Comparison of ENCODE assay signal across 18 cellular contexts in genomic region chr3:195031574-195032003, GRCh38.
DNase-seq lines count a peak whose midpoint lies in the region; ATAC-seq and TF ChIP-seq lines count a peak whose summit lies in the region.
"Had no signal": no experiment of that assay in that cellular context is flagged by ENCODE, and none has a peak within 500 bp of the region (broad histone marks: within the 10 kb centered on the region; RNA-seq: fewer than 3 reads in every experiment).

No MANE protein-coding gene starts in this region.

- H3K4me3 Mint-ChIP-seq in MCF 10A (ENCODE audit: unreplicated experiment) = no peak overlapping the region
- H3K4me3 Mint-ChIP-seq in naive thymus-derived CD4-positive, alpha-beta T cell = no peak overlapping the region
- H3K4me3 Mint-ChIP-seq in naive thymus-derived CD8-positive, alpha-beta T cell = no peak overlapping the region
- H3K4me3 Mint-ChIP-seq: CD4-positive, alpha-beta T cell; T-helper 1 cell treated with Interleukin-12 subunit alpha and Interleukin-12 subunit beta and Interleukin-4 antibody, amounts not matched to agents 30 μg/mL and 1 μg/mL, for 36 hours had no signal

- no peaks in the 10 kb centered on the region for H3K36me3 ChIP-seq in right lobe of liver
- no peaks in the 10 kb centered on the region for H3K36me3 ChIP-seq in spleen
- no peaks in the 10 kb centered on the region for H3K36me3 ChIP-seq in naive thymus-derived CD4-positive, alpha-beta T cell (ENCODE audit: control insufficient read depth in 2 of 3, insufficient read depth in 3 of 3, low read length in 3 of 3)
- H3K36me3 ChIP-seq: pancreas had no signal

- no peaks in the 10 kb centered on the region for H3K9me3 Mint-ChIP-seq in MCF 10A (ENCODE audit: unreplicated experiment)
- no peaks in the 10 kb centered on the region for H3K9me3 Mint-ChIP-seq in naive thymus-derived CD4-positive, alpha-beta T cell
- H3K9me3 Mint-ChIP-seq in naive thymus-derived CD8-positive, alpha-beta T cell = no peaks in the 10 kb centered on the region
- H3K9me3 Mint-ChIP-seq: activated naive CD4-positive, alpha-beta T cell treated with anti-CD3 and anti-CD28 coated beads, Interleukin-2, amount 50 U/mL, for 72 hours; CD4-positive, alpha-beta T cell; T-helper 1 cell treated with Interleukin-12 subunit alpha and Interleukin-12 subunit beta and Interleukin-4 antibody, amounts not matched to agents 30 μg/mL and 1 μg/mL, for 36 hours had no signal

- H3K27me3 Mint-ChIP-seq in MCF 10A (ENCODE audit: insufficient read depth, unreplicated experiment) = no peaks in the 10 kb centered on the region
- no peaks in the 10 kb centered on the region for H3K27me3 Mint-ChIP-seq in naive thymus-derived CD4-positive, alpha-beta T cell
- H3K27me3 Mint-ChIP-seq in naive thymus-derived CD8-positive, alpha-beta T cell = peaks cover 0 to 3% (median 0%) of the 10 kb centered on the region in 5 donors
- H3K27me3 Mint-ChIP-seq: CD4-positive, alpha-beta T cell had no signal

- H3K9me3 ChIP-seq in right lobe of liver (no peaks in the 10 kb centered on the region), spleen (no peaks in the 10 kb centered on the region)
- H3K9me3 ChIP-seq in naive thymus-derived CD4-positive, alpha-beta T cell (ENCODE audit: control insufficient read depth in 2 of 3, low read length in 3 of 3) = no peaks in the 10 kb centered on the region
- H3K9me3 ChIP-seq: A549, pancreas had no signal

- H3K27me3 ChIP-seq in right lobe of liver = no peaks in the 10 kb centered on the region
- no peaks in the 10 kb centered on the region for H3K27me3 ChIP-seq in spleen (replicated peaks in 1 of 7)
- no peaks in the 10 kb centered on the region for H3K27me3 ChIP-seq in naive thymus-derived CD4-positive, alpha-beta T cell (ENCODE audit: control insufficient read depth in 2 of 2, insufficient read depth in 2 of 2, low read length in 2 of 2)
- H3K27me3 ChIP-seq: pancreas had no signal

- H3K4me3 ChIP-seq in right lobe of liver (no peak overlapping the region), spleen (no peak overlapping the region)
- H3K4me3 ChIP-seq in naive thymus-derived CD4-positive, alpha-beta T cell (ENCODE audit: low read length) = no peak overlapping the region
- H3K4me3 ChIP-seq: A549, pancreas had no signal

- TF ChIP-seq POLR2A in right lobe of liver (IDR thresholded peaks at IDR 0.05) (peak; percentile 12), spleen (IDR thresholded peaks at IDR 0.05) (no peak)

- BruUV-seq in MCF 10A (replicated peaks; lab: Mats Ljungman, UMichigan) = no TSS peak

- CTCF ChIA-PET in MCF 10A (lab: Yijun Ruan, JAX) = interaction anchor here (0.7 to 2.2 kb wide), 5 partner anchors 10 to 359 kb away, joined by 3 to 7 read pairs (median 3); partner anchors contain the start of gene LSG1
- CTCF ChIA-PET in naive thymus-derived CD4-positive, alpha-beta T cell (lab: Charles Lee) = no interaction called here

- no peaks in the 10 kb centered on the region for H3K36me3 Mint-ChIP-seq in MCF 10A (ENCODE audit: insufficient read depth, unreplicated experiment)
- H3K36me3 Mint-ChIP-seq in naive thymus-derived CD4-positive, alpha-beta T cell = no peaks in the 10 kb centered on the region
- no peaks in the 10 kb centered on the region for H3K36me3 Mint-ChIP-seq in naive thymus-derived CD8-positive, alpha-beta T cell
- H3K36me3 Mint-ChIP-seq: activated naive CD4-positive, alpha-beta T cell treated with anti-CD3 and anti-CD28 coated beads, Interleukin-2, amount 50 U/mL, for 72 hours had no signal

- DNase-seq in NCI-H345 treated with DMSO at 0.1 percent for 48 hours (lab: John Stamatoyannopoulos, UW; ENCODE audit: unreplicated experiment) (peak; percentile 11), NCI-H345 (lab: John Stamatoyannopoulos, UW) (no peak), MCF 10A (ENCODE audit: unreplicated experiment) (no peak), right lobe of liver (peak in 2 of 3 donors; percentile 36 to 68), spleen (no peak), T-helper 1 cell (no peak)
- DNase-seq in naive thymus-derived CD4-positive, alpha-beta T cell = no peak
- no peak for DNase-seq in naive thymus-derived CD8-positive, alpha-beta T cell
- DNase-seq: activated CD4-positive, alpha-beta T cell treated with anti-CD3 and anti-CD28 coated beads for 1 hour; activated T-cell treated with anti-CD3 and anti-CD28 coated beads for 4 hours; CD4-positive, alpha-beta T cell; effector CD4-positive, alpha-beta T cell; GDM1; KG1; pancreas had no signal

- H3K4me1 ChIP-seq in right lobe of liver (peaks cover 0 to 43% (median 22%) of the 10 kb centered on the region in 4 donors), spleen (peaks cover 0 to 35% (median 15%) of the 10 kb centered on the region in 6 donors)
- H3K4me1 ChIP-seq in naive thymus-derived CD4-positive, alpha-beta T cell (ENCODE audit: control insufficient read depth in 2 of 2, insufficient read depth in 2 of 2, low read length in 2 of 2) = no peaks in the 10 kb centered on the region

- H3K27ac ChIP-seq in right lobe of liver (peak overlapping the region in 2 of 3 donors; percentile 39 to 62), spleen (peak overlapping the region; percentile 21 to 84 (median 71))
- no peak overlapping the region for H3K27ac ChIP-seq in naive thymus-derived CD4-positive, alpha-beta T cell (ENCODE audit: low read depth, low read length)

- ATAC-seq in right lobe of liver = peak; percentile 45 to 72 (median 52)
- no peak for ATAC-seq in naive thymus-derived CD4-positive, alpha-beta T cell
- ATAC-seq in naive thymus-derived CD8-positive, alpha-beta T cell = no peak
- ATAC-seq: activated naive CD4-positive, alpha-beta T cell treated with anti-CD3 and anti-CD28 coated beads, Interleukin-2, amount 50 U/mL, for 72 hours; pancreas had no signal

- peak overlapping the region; percentile 91 for H3K27ac Mint-ChIP-seq in MCF 10A (ENCODE audit: low read depth, unreplicated experiment)
- no peak overlapping the region for H3K27ac Mint-ChIP-seq in naive thymus-derived CD4-positive, alpha-beta T cell
- no peak overlapping the region for H3K27ac Mint-ChIP-seq in naive thymus-derived CD8-positive, alpha-beta T cell
- H3K27ac Mint-ChIP-seq: activated naive CD4-positive, alpha-beta T cell treated with anti-CD3 and anti-CD28 coated beads, Interleukin-2, amount 50 U/mL, for 72 hours; CD4-positive, alpha-beta T cell; T-helper 1 cell treated with Interleukin-12 subunit alpha and Interleukin-12 subunit beta and Interleukin-4 antibody, amounts not matched to agents 30 μg/mL and 1 μg/mL, for 36 hours had no signal

- H3K4me1 Mint-ChIP-seq in MCF 10A (ENCODE audit: insufficient read depth, unreplicated experiment) = peaks cover 17% of the 10 kb centered on the region
- no peaks in the 10 kb centered on the region for H3K4me1 Mint-ChIP-seq in naive thymus-derived CD4-positive, alpha-beta T cell
- H3K4me1 Mint-ChIP-seq in naive thymus-derived CD8-positive, alpha-beta T cell = peaks cover 0 to 3% (median 1%) of the 10 kb centered on the region in 4 donors

- POLR2A ChIA-PET in MCF 10A (lab: Yijun Ruan, JAX) = interaction anchor here (0.8 to 4.2 kb wide), 8 partner anchors 13 to 349 kb away, joined by 3 to 19 read pairs (median 5); no protein-coding TSS in a partner anchor
- POLR2A ChIA-PET in naive thymus-derived CD4-positive, alpha-beta T cell (lab: Charles Lee) = no interaction called here
- POLR2A ChIA-PET in naive thymus-derived CD8-positive, alpha-beta T cell (lab: Charles Lee) = interaction anchor here (0.8 to 0.9 kb wide), 2 partner anchors 12 to 182 kb away, joined by 3 read pairs; no protein-coding TSS in a partner anchor

- intact Hi-C loops in MCF 10A (cut with micrococcal nuclease) = loop anchor here (5.0 kb wide), 1 partner anchor 349 kb away; no protein-coding TSS in a partner anchor
- intact Hi-C loops in right lobe of liver (cut with DNase I) = loop anchor here in 1 of 2 donors (10.0 kb wide), 1 partner anchor 73 kb away; no protein-coding TSS in a partner anchor
- intact Hi-C loops in spleen (cut with DNase I; ENCODE audit: low total_unique reads) = no loop called here
- intact Hi-C loops in naive thymus-derived CD4-positive, alpha-beta T cell (cut with micrococcal nuclease) = no loop called here

- TF ChIP-seq CTCF in MCF 10A (IDR thresholded peaks at IDR 0.05; ENCODE audit: unreplicated experiment) (no peak), right lobe of liver (IDR thresholded peaks at IDR 0.05) (no peak), spleen (IDR thresholded peaks at IDR 0.05 in 8 of 11, conservative IDR thresholded peaks at IDR 0.05 in 3 of 11) (no peak)

- WGBS in right lobe of liver (ENCODE audit: insufficient coverage, low coverage, low lambda C conversion rate, missing lambda C conversion rate) = 11% methylated on average over 5 of the region's 5 CpGs
- 77 to 81% (median 78%) methylated on average over 4 to 5 of the region's 5 CpGs for WGBS in spleen, 5 donors

Comparison
In these comparisons a context has a peak if more than half of its experiments do, and no peak if none do; other contexts are left out.
1. DNase-seq: peak in NCI-H345 treated with DMSO at 0.1 percent for 48 hours (single experiment) and right lobe of liver (2 of 3); none in NCI-H345 (single experiment), MCF 10A (single experiment), spleen (single experiment), naive thymus-derived CD4-positive, alpha-beta T cell (0 of 9), T-helper 1 cell (0 of 5) and naive thymus-derived CD8-positive, alpha-beta T cell (0 of 10).
2. ATAC-seq: peak in right lobe of liver (4 of 4); none in naive thymus-derived CD4-positive, alpha-beta T cell (single experiment) and naive thymus-derived CD8-positive, alpha-beta T cell (0 of 2).